Comparison of ENCODE assay signal across 1 cellular context in the genomic region with DNA sequence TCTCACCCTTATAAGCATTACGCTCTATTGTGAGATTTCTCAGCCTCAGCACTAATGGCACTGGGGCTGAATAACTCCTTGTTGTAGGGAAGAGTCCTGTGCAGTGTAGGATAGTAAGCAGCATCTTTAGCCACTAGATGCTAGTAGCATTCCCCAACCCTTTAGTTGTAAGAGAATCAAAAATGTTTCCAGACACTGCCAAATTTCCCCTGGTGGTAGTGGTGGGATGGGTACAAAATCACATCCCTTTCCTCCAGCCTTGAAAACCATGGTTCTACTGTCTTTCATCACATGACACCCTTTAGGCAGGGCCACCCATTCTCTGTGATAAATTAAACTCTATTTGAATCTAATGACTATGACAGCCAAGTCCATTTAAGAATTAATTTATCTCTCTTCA.
TF ChIP-seq lines count a peak whose summit lies in the region.

No MANE protein-coding gene starts in this region.

TF ChIP-seq in HCT116, 20 proteins besides CTCF, POLR2A, EP300 and RAD21 (continued from another document):
- TF ChIP-seq, protein P1, sequence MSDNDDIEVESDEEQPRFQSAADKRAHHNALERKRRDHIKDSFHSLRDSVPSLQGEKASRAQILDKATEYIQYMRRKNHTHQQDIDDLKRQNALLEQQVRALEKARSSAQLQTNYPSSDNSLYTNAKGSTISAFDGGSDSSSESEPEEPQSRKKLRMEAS (IDR thresholded peaks at IDR 0.05), result no peak
- TF ChIP-seq FOSL1 (IDR thresholded peaks at IDR 0.05; ENCODE audit: low read depth) (no peak), EZH2 (IDR thresholded peaks at IDR 0.05) (no peak), POLR2AphosphoS5 (IDR thresholded peaks at IDR 0.05; ENCODE audit: low read depth, low read length) (no peak), CBX3 (IDR thresholded peaks at IDR 0.05; ENCODE audit: low read depth) (no peak), ZFX (IDR thresholded peaks at IDR 0.05) (no peak), SIN3A (IDR thresholded peaks at IDR 0.05; ENCODE audit: low read depth) (no peak), ELF1 (IDR thresholded peaks at IDR 0.05; ENCODE audit: borderline replicate concordance, low read depth) (no peak), JUND (IDR thresholded peaks at IDR 0.05) (no peak), EZH2phosphoT487 (IDR thresholded peaks at IDR 0.05; ENCODE audit: borderline replicate concordance) (no peak), EGR1 (IDR thresholded peaks at IDR 0.05; ENCODE audit: low read depth) (no peak), SP1 (IDR thresholded peaks at IDR 0.05; ENCODE audit: low read depth) (no peak), ZNF274 (IDR thresholded peaks at IDR 0.05; ENCODE audit: low read depth, low read length) (no peak)
- TF ChIP-seq, protein P2, sequence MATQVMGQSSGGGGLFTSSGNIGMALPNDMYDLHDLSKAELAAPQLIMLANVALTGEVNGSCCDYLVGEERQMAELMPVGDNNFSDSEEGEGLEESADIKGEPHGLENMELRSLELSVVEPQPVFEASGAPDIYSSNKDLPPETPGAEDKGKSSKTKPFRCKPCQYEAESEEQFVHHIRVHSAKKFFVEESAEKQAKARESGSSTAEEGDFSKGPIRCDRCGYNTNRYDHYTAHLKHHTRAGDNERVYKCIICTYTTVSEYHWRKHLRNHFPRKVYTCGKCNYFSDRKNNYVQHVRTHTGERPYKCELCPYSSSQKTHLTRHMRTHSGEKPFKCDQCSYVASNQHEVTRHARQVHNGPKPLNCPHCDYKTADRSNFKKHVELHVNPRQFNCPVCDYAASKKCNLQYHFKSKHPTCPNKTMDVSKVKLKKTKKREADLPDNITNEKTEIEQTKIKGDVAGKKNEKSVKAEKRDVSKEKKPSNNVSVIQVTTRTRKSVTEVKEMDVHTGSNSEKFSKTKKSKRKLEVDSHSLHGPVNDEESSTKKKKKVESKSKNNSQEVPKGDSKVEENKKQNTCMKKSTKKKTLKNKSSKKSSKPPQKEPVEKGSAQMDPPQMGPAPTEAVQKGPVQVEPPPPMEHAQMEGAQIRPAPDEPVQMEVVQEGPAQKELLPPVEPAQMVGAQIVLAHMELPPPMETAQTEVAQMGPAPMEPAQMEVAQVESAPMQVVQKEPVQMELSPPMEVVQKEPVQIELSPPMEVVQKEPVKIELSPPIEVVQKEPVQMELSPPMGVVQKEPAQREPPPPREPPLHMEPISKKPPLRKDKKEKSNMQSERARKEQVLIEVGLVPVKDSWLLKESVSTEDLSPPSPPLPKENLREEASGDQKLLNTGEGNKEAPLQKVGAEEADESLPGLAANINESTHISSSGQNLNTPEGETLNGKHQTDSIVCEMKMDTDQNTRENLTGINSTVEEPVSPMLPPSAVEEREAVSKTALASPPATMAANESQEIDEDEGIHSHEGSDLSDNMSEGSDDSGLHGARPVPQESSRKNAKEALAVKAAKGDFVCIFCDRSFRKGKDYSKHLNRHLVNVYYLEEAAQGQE (IDR thresholded peaks at IDR 0.05; ENCODE audit: low read depth), result no peak
- TF ChIP-seq, protein P3, sequence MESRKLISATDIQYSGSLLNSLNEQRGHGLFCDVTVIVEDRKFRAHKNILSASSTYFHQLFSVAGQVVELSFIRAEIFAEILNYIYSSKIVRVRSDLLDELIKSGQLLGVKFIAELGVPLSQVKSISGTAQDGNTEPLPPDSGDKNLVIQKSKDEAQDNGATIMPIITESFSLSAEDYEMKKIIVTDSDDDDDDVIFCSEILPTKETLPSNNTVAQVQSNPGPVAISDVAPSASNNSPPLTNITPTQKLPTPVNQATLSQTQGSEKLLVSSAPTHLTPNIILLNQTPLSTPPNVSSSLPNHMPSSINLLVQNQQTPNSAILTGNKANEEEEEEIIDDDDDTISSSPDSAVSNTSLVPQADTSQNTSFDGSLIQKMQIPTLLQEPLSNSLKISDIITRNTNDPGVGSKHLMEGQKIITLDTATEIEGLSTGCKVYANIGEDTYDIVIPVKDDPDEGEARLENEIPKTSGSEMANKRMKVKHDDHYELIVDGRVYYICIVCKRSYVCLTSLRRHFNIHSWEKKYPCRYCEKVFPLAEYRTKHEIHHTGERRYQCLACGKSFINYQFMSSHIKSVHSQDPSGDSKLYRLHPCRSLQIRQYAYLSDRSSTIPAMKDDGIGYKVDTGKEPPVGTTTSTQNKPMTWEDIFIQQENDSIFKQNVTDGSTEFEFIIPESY (IDR thresholded peaks at IDR 0.05; ENCODE audit: extremely low read depth, insufficient replicate concordance, low read length), result no peak
- TF ChIP-seq, protein P4, sequence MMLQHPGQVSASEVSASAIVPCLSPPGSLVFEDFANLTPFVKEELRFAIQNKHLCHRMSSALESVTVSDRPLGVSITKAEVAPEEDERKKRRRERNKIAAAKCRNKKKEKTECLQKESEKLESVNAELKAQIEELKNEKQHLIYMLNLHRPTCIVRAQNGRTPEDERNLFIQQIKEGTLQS (IDR thresholded peaks at IDR 0.05), result no peak
